In genomic region chr5:141635646-141636045, GRCh38 we compare ENCODE assay signal across 8 cellular contexts.
DNase-seq lines count a peak whose midpoint lies in the region; ATAC-seq and TF ChIP-seq lines count a peak whose summit lies in the region.

No MANE protein-coding gene starts in this region.

- H3K27me3 ChIP-seq in brain microvascular endothelial cell (replicated peaks): no peaks in the 10 kb centered on the region
- no peaks in the 10 kb centered on the region for H3K27me3 ChIP-seq in mucosa of rectum (ENCODE audit: control insufficient read depth in 2 of 2, insufficient read depth in 2 of 2, low read length in 2 of 2)

- TF ChIP-seq CTCF in brain microvascular endothelial cell (IDR thresholded peaks at IDR 0.05; ENCODE audit: low read depth, low read length, missing control alignments): no peak

- ATAC-seq in stimulated activated naive CD8-positive, alpha-beta T cell treated with anti-CD3 and anti-CD28 coated beads, Interleukin-15, Interleukin-2, amounts not matched to agents 100 U/mL and 50 U/mL, for 24 hours: no peak
- ATAC-seq in GM21717 (IDR thresholded peaks at IDR 0.05; ENCODE audit: unreplicated experiment) (no peak), HG02981 (IDR thresholded peaks at IDR 0.05; ENCODE audit: unreplicated experiment) (no peak)

- H3K4me1 ChIP-seq in mucosa of rectum (ENCODE audit: control insufficient read depth in 2 of 2, insufficient read depth in 2 of 2, low read length in 2 of 2): peaks cover 14 to 19% of the 10 kb centered on the region in 2 donors

- H3K4me3 ChIP-seq in brain microvascular endothelial cell (ENCODE audit: low read depth, low read length): peak overlapping the region; percentile 98
- H3K4me3 ChIP-seq in mucosa of rectum (ENCODE audit: low read length in 2 of 2): peak overlapping the region; percentile 83 to 97

- peaks cover 51% of the 10 kb centered on the region for H3K4me1 Mint-ChIP-seq in stimulated activated naive CD8-positive, alpha-beta T cell treated with anti-CD3 and anti-CD28 coated beads, Interleukin-15, Interleukin-2, amounts not matched to agents 100 ng/mL and 50 ng/mL, for 24 hours (ENCODE audit: low read depth)

- H3K27me3 Mint-ChIP-seq in stimulated activated naive CD8-positive, alpha-beta T cell treated with anti-CD3 and anti-CD28 coated beads, Interleukin-15, Interleukin-2, amounts not matched to agents 100 ng/mL and 50 ng/mL, for 24 hours: no peaks in the 10 kb centered on the region

- no peak overlapping the region for H3K27ac ChIP-seq in brain microvascular endothelial cell
- no peak overlapping the region for H3K27ac ChIP-seq in mucosa of rectum (ENCODE audit: low read depth in 2 of 2, low read length in 2 of 2)

- H3K36me3 ChIP-seq in brain microvascular endothelial cell (replicated peaks): peaks cover 5% of the 10 kb centered on the region
- H3K36me3 ChIP-seq in mucosa of rectum (ENCODE audit: control insufficient read depth in 2 of 2, insufficient read depth in 2 of 2, low read length in 2 of 2): peaks cover 5 to 10% of the 10 kb centered on the region in 2 donors

- in situ Hi-C loops in brain microvascular endothelial cell (cut with HindIII; ENCODE audit: low pct_ligation_motif_present, low sequenced_read_pairs): no loop called here

- no peaks in the 10 kb centered on the region for H3K9me3 ChIP-seq in mucosa of rectum (ENCODE audit: control insufficient read depth in 2 of 2, low read length in 2 of 2)

- peak overlapping the region; percentile 88 for H3K27ac Mint-ChIP-seq in stimulated activated naive CD8-positive, alpha-beta T cell treated with anti-CD3 and anti-CD28 coated beads, Interleukin-15, Interleukin-2, amounts not matched to agents 100 ng/mL and 50 ng/mL, for 24 hours

- H3K9me3 Mint-ChIP-seq in stimulated activated naive CD8-positive, alpha-beta T cell treated with anti-CD3 and anti-CD28 coated beads, Interleukin-15, Interleukin-2, amounts not matched to agents 100 ng/mL and 50 ng/mL, for 24 hours: no peaks in the 10 kb centered on the region

- H3K36me3 Mint-ChIP-seq in stimulated activated naive CD8-positive, alpha-beta T cell treated with anti-CD3 and anti-CD28 coated beads, Interleukin-15, Interleukin-2, amounts not matched to agents 100 ng/mL and 50 ng/mL, for 24 hours (ENCODE audit: low read depth): peaks cover 42% of the 10 kb centered on the region

- DNase-seq in stimulated activated naive CD8-positive, alpha-beta T cell treated with anti-CD3 and anti-CD28 coated beads, Interleukin-15, Interleukin-2, amounts not matched to agents 100 U/mL and 50 U/mL, for 24 hours: no peak
- DNase-seq in brain microvascular endothelial cell: no peak
- DNase-seq in COLO668 (lab: John Stamatoyannopoulos, UW; ENCODE audit: unreplicated experiment): no peak
- DNase-seq in NCI-H1694 (lab: John Stamatoyannopoulos, UW): no peak

- H3K9ac ChIP-seq in mucosa of rectum (ENCODE audit: low read depth in 1 of 2, low read length in 2 of 2): peak overlapping the region; percentile 72 to 97

- H3K4me3 Mint-ChIP-seq in stimulated activated naive CD8-positive, alpha-beta T cell treated with anti-CD3 and anti-CD28 coated beads, Interleukin-15, Interleukin-2, amounts not matched to agents 100 ng/mL and 50 ng/mL, for 24 hours: peak overlapping the region; percentile 92
